In genomic region chr21:44012474-44013379, GRCh38 we compare ENCODE assay signal across 1 cellular context.
TF ChIP-seq lines count a peak whose summit lies in the region.

No MANE protein-coding gene starts in this region.

TF ChIP-seq in HepG2, 621 proteins besides CTCF, POLR2A, EP300 and RAD21 (continued from another document and continues in another):
- TF ChIP-seq, protein P1, sequence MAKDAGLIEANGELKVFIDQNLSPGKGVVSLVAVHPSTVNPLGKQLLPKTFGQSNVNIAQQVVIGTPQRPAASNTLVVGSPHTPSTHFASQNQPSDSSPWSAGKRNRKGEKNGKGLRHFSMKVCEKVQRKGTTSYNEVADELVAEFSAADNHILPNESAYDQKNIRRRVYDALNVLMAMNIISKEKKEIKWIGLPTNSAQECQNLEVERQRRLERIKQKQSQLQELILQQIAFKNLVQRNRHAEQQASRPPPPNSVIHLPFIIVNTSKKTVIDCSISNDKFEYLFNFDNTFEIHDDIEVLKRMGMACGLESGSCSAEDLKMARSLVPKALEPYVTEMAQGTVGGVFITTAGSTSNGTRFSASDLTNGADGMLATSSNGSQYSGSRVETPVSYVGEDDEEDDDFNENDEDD (CRISPR knock-in tag; IDR thresholded peaks at IDR 0.05; ENCODE audit: borderline replicate concordance): peak; percentile 60; the same call in 1 of the 2 replicates
- no peak for TF ChIP-seq NCOA1 (CRISPR knock-in tag; IDR thresholded peaks at IDR 0.05)
- TF ChIP-seq YY1 (IDR thresholded peaks at IDR 0.05; ENCODE audit: insufficient read depth, insufficient replicate concordance, low read depth, low read length): peak; percentile 56
- no peak; the same call in 1 of the 2 replicates for TF ChIP-seq E2F2 (CRISPR knock-in tag; IDR thresholded peaks at IDR 0.05; ENCODE audit: borderline replicate concordance)
- TF ChIP-seq, protein P2, sequence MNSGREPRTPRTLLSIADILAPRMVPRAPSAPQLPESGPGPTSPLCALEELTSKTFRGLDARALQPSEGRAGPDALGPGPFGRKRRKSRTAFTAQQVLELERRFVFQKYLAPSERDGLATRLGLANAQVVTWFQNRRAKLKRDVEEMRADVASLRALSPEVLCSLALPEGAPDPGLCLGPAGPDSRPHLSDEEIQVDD (CRISPR knock-in tag; IDR thresholded peaks at IDR 0.05; ENCODE audit: borderline replicate concordance): no peak
- no peak for TF ChIP-seq ZNF431 (CRISPR knock-in tag; IDR thresholded peaks at IDR 0.05; ENCODE audit: borderline replicate concordance, low read depth)
- TF ChIP-seq ZBTB7B (CRISPR knock-in tag; IDR thresholded peaks at IDR 0.05): peak; percentile 52
- TF ChIP-seq ZFAT (CRISPR knock-in tag; conservative IDR thresholded peaks at IDR 0.05): no peak
- TF ChIP-seq FOXC1 (CRISPR knock-in tag; IDR thresholded peaks at IDR 0.05; ENCODE audit: borderline replicate concordance): peak; percentile 22; the same call in 1 of the 2 replicates
- no peak for TF ChIP-seq ZBTB40 (IDR thresholded peaks at IDR 0.05)
- TF ChIP-seq ZBTB40 (CRISPR knock-in tag; IDR thresholded peaks at IDR 0.05): 0 out of 2 replicates have a peak, but pooled peaks have one; percentile 21
- TF ChIP-seq, protein P3, sequence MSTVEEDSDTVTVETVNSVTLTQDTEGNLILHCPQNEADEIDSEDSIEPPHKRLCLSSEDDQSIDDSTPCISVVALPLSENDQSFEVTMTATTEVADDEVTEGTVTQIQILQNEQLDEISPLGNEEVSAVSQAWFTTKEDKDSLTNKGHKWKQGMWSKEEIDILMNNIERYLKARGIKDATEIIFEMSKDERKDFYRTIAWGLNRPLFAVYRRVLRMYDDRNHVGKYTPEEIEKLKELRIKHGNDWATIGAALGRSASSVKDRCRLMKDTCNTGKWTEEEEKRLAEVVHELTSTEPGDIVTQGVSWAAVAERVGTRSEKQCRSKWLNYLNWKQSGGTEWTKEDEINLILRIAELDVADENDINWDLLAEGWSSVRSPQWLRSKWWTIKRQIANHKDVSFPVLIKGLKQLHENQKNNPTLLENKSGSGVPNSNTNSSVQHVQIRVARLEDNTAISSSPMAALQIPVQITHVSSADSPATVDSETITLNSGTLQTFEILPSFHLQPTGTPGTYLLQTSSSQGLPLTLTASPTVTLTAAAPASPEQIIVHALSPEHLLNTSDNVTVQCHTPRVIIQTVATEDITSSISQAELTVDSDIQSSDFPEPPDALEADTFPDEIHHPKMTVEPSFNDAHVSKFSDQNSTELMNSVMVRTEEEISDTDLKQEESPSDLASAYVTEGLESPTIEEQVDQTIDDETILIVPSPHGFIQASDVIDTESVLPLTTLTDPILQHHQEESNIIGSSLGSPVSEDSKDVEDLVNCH (CRISPR knock-in tag; IDR thresholded peaks at IDR 0.05): no peak
- TF ChIP-seq, protein P4, sequence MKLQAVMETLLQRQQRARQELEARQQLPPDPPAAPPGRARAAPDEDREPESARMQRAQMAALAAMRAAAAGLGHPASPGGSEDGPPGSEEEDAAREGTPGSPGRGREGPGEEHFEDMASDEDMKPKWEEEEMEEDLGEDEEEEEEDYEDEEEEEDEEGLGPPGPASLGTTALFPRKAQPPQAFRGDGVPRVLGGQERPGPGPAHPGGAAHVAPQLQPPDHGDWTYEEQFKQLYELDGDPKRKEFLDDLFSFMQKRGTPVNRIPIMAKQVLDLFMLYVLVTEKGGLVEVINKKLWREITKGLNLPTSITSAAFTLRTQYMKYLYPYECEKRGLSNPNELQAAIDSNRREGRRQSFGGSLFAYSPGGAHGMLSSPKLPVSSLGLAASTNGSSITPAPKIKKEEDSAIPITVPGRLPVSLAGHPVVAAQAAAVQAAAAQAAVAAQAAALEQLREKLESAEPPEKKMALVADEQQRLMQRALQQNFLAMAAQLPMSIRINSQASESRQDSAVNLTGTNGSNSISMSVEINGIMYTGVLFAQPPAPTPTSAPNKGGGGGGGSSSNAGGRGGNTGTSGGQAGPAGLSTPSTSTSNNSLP (IDR thresholded peaks at IDR 0.05; ENCODE audit: low read depth, low read length): no peak
- peak; percentile 56 for TF ChIP-seq AGO2 (optimal IDR thresholded peaks at IDR 0.05; ENCODE audit: low read depth, low read length)
- TF ChIP-seq KLF15 (CRISPR knock-in tag; IDR thresholded peaks at IDR 0.05; ENCODE audit: borderline replicate concordance): no peak
- TF ChIP-seq, protein P5, sequence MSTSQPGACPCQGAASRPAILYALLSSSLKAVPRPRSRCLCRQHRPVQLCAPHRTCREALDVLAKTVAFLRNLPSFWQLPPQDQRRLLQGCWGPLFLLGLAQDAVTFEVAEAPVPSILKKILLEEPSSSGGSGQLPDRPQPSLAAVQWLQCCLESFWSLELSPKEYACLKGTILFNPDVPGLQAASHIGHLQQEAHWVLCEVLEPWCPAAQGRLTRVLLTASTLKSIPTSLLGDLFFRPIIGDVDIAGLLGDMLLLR (CRISPR knock-in tag; IDR thresholded peaks at IDR 0.05): 0 out of 2 replicates have a peak, but pooled peaks have one; percentile 18
- no peak for TF ChIP-seq PBX2 (CRISPR knock-in tag; IDR thresholded peaks at IDR 0.05)
- TF ChIP-seq ZEB1 (IDR thresholded peaks at IDR 0.05; ENCODE audit: insufficient replicate concordance, low read depth): no peak
- no peak for TF ChIP-seq ATF7 (IDR thresholded peaks at IDR 0.05)
- no peak for TF ChIP-seq ATF7 (CRISPR knock-in tag; IDR thresholded peaks at IDR 0.05)
- no peak for TF ChIP-seq JUND (CRISPR knock-in tag; IDR thresholded peaks at IDR 0.05)
- no peak for TF ChIP-seq U2AF2 (IDR thresholded peaks at IDR 0.05; ENCODE audit: low read depth, low read length)
- TF ChIP-seq, protein P6, sequence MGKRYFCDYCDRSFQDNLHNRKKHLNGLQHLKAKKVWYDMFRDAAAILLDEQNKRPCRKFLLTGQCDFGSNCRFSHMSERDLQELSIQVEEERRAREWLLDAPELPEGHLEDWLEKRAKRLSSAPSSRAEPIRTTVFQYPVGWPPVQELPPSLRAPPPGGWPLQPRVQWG (CRISPR knock-in tag; IDR thresholded peaks at IDR 0.05; ENCODE audit: borderline replicate concordance, low read depth): no peak
- TF ChIP-seq ZNF792 (CRISPR knock-in tag; IDR thresholded peaks at IDR 0.05): no peak
- TF ChIP-seq RXRA (CRISPR knock-in tag; IDR thresholded peaks at IDR 0.05): 0 out of 2 replicates have a peak, but pooled peaks have one; percentile 19
- TF ChIP-seq, protein P7, sequence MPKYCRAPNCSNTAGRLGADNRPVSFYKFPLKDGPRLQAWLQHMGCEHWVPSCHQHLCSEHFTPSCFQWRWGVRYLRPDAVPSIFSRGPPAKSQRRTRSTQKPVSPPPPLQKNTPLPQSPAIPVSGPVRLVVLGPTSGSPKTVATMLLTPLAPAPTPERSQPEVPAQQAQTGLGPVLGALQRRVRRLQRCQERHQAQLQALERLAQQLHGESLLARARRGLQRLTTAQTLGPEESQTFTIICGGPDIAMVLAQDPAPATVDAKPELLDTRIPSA (CRISPR knock-in tag; IDR thresholded peaks at IDR 0.05; ENCODE audit: borderline replicate concordance): 0 out of 2 replicates have a peak, but pooled peaks have one; percentile 64
- TF ChIP-seq CHD4 (IDR thresholded peaks at IDR 0.05; ENCODE audit: borderline replicate concordance, low read length): peak; percentile 55; the same call in 1 of the 2 replicates
- no peak for TF ChIP-seq ZNF335 (CRISPR knock-in tag; IDR thresholded peaks at IDR 0.05)
- peak; percentile 30 for TF ChIP-seq ZFY (CRISPR knock-in tag; IDR thresholded peaks at IDR 0.05)
- TF ChIP-seq KDM1A (CRISPR knock-in tag; IDR thresholded peaks at IDR 0.05): no peak
- TF ChIP-seq ZNF549 (CRISPR knock-in tag; IDR thresholded peaks at IDR 0.05): no peak
- no peak for TF ChIP-seq SP140L (CRISPR knock-in tag; IDR thresholded peaks at IDR 0.05; ENCODE audit: borderline replicate concordance)
- TF ChIP-seq POGZ (CRISPR knock-in tag; IDR thresholded peaks at IDR 0.05): no peak
- TF ChIP-seq ZNF761 (CRISPR knock-in tag; conservative IDR thresholded peaks at IDR 0.05): no peak
- 0 out of 2 replicates have a peak, but pooled peaks have one; percentile 30 for TF ChIP-seq ZNF709 (CRISPR knock-in tag; IDR thresholded peaks at IDR 0.05)
- TF ChIP-seq REST (IDR thresholded peaks at IDR 0.05; ENCODE audit: borderline replicate concordance in 1 of 2, low read depth in 1 of 2, low read length in 2 of 2): no peak
